ENCODE assay signal across 25 cellular contexts in the genomic region with DNA sequence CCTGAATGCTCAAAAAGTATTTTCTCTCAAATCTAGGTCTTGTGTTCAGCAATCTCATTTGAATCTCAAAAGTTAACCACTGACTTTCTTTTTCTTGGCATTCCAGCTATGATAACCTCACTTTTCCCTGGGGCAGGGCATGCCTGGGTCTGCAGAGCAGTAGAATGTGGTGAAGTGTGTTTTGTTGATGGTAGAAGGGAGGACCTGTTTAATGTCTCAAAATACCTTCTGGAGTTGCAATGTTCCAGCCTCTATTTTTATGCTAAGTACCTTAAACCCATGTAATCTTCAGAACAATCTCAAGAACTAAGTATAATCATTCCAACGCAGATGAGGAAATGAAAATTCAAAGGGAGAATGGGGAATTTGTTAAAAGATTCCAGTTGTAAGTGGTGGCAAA.
DNase-seq lines count a peak whose midpoint lies in the region; TF ChIP-seq lines count a peak whose summit lies in the region.
"Had no signal": no experiment of that assay in that cellular context is flagged by ENCODE, and none has a peak within 500 bp of the region (broad histone marks: within the 10 kb centered on the region; RNA-seq: fewer than 3 reads in every experiment).

No MANE protein-coding gene starts in this region.

- peaks cover 37% of the 10 kb centered on the region for H3K4me1 Mint-ChIP-seq in activated CD4-positive, alpha-beta T cell treated with anti-CD3 and anti-CD28 coated beads, Interleukin-2, amount 10 ng/mL, durations not matched to agents 7 days and 5 days
- H3K4me1 Mint-ChIP-seq: CD4-positive, CD25-positive, alpha-beta regulatory T cell had no signal

- no peaks in the 10 kb centered on the region for H3K9me2 ChIP-seq in Karpas-422 (replicated peaks; ENCODE audit: insufficient read depth, low read length)

- H3K4me1 ChIP-seq in Karpas-422 (ENCODE audit: low read length): peaks cover 64% of the 10 kb centered on the region
- peaks cover 20% of the 10 kb centered on the region for H3K4me1 ChIP-seq in mammary epithelial cell (ENCODE audit: insufficient read depth, low read length)
- no peaks in the 10 kb centered on the region for H3K4me1 ChIP-seq in parathyroid adenoma
- no peaks in the 10 kb centered on the region for H3K4me1 ChIP-seq in ascending aorta

- WGBS in mammary epithelial cell (ENCODE audit: low coverage, missing lambda C conversion rate): 7% methylated on average over 1 of the region's 1 CpG

- no peaks in the 10 kb centered on the region for H3K27me3 ChIP-seq in Karpas-422 (ENCODE audit: low read length)
- H3K27me3 ChIP-seq in mammary epithelial cell (ENCODE audit: insufficient read depth, low read length): no peaks in the 10 kb centered on the region
- H3K27me3 ChIP-seq in parathyroid adenoma (ENCODE audit: control insufficient read depth, insufficient read depth, low read length): no peaks in the 10 kb centered on the region
- no peaks in the 10 kb centered on the region for H3K27me3 ChIP-seq in ascending aorta
- H3K27me3 ChIP-seq: heart left ventricle, stomach, transverse colon had no signal

- no peaks in the 10 kb centered on the region for H4K20me1 ChIP-seq in Karpas-422 (ENCODE audit: insufficient read depth, low read depth, low read length)
- no peaks in the 10 kb centered on the region for H4K20me1 ChIP-seq in mammary epithelial cell (ENCODE audit: insufficient read depth, low read length)

- intact Hi-C loops in mammary epithelial cell (cut with micrococcal nuclease): no loop called here
- intact Hi-C loops in ascending aorta (cut with DNase I): no loop called here

- no peaks in the 10 kb centered on the region for H3K27me3 Mint-ChIP-seq in activated CD4-positive, alpha-beta T cell treated with anti-CD3 and anti-CD28 coated beads, Interleukin-2, amount 10 ng/mL, durations not matched to agents 7 days and 5 days
- H3K27me3 Mint-ChIP-seq: CD4-positive, CD25-positive, alpha-beta regulatory T cell; naive B cell had no signal

- DNase-seq in ELF-1 (ENCODE audit: low read depth, low spot score) (peak; percentile 72), Karpas-422 (no peak), mammary epithelial cell (peak; percentile 54), occipital lobe (lab: John Stamatoyannopoulos, UW) (no peak), ascending aorta (ENCODE audit: low spot score in 2 of 2) (no peak)
- no peak for DNase-seq in stimulated activated CD4-positive, alpha-beta T cell treated with anti-CD3 and anti-CD28 coated beads, Interleukin-2, amount 100 ng/mL, for 48 hours
- DNase-seq in activated CD4-positive, alpha-beta T cell treated with anti-CD3 and anti-CD28 coated beads, Interleukin-2, amount 10 ng/mL, durations not matched to agents 7 days and 5 days: no peak
- DNase-seq: activated gamma-delta T cell treated with Interleukin-2 at 50 U/mL for 16 hours; activated T-cell treated with anti-CD3 and anti-CD28 coated beads, Interleukin-2, amount 50 U/mL, for 1 hour; aorta; CD4-positive, CD25-positive, alpha-beta regulatory T cell; DMS 273 treated with DMSO at 0.1 percent for 48 hours; GM23248; heart left ventricle; HFFc6; left colon; mesendoderm; naive B cell; NCI-H1436 treated with DMSO at 0.1 percent for 48 hours; NCI-H524; stimulated activated CD4-positive, alpha-beta T cell treated with anti-CD3 and anti-CD28 coated beads, Interleukin-4, amount 100 ng/mL, for 4 hours; stomach had no signal

- peaks cover 5% of the 10 kb centered on the region for H3K36me3 Mint-ChIP-seq in activated CD4-positive, alpha-beta T cell treated with anti-CD3 and anti-CD28 coated beads, Interleukin-2, amount 10 ng/mL, durations not matched to agents 7 days and 5 days (ENCODE audit: low read depth)
- H3K36me3 Mint-ChIP-seq: CD4-positive, CD25-positive, alpha-beta regulatory T cell; naive B cell had no signal

- POLR2A ChIA-PET in activated CD4-positive, alpha-beta T cell treated with anti-CD3 and anti-CD28 coated beads, Interleukin-2, amount 10 ng/mL, durations not matched to agents 7 days and 5 days (lab: Charles Lee): interaction anchor here (0.9 kb wide), 1 partner anchor 8 kb away, joined by 3 read pairs; no protein-coding TSS in a partner anchor

- BruUV-seq in mammary epithelial cell (replicated peaks; lab: Mats Ljungman, UMichigan): no TSS peak

- H3K4me2 ChIP-seq in Karpas-422 (ENCODE audit: low read depth, low read length, poor library complexity, severe bottlenecking) (peak overlapping the region; percentile 74), mammary epithelial cell (ENCODE audit: insufficient read depth, low read depth, low read length) (no peak overlapping the region), parathyroid adenoma (ENCODE audit: low read length) (no peak overlapping the region)

- H3K4me3 Mint-ChIP-seq in activated CD4-positive, alpha-beta T cell treated with anti-CD3 and anti-CD28 coated beads, Interleukin-2, amount 10 ng/mL, durations not matched to agents 7 days and 5 days: no peak overlapping the region
- H3K4me3 Mint-ChIP-seq: CD4-positive, CD25-positive, alpha-beta regulatory T cell; HFFc6 had no signal

- dilution Hi-C loops in mammary epithelial cell (cut with HindIII; ENCODE audit: low sequenced_read_pairs): no loop called here

- CTCF ChIA-PET in mammary epithelial cell (lab: Charles Lee; ENCODE audit: low non-redundant PET): no interaction called here
- CTCF ChIA-PET in activated CD4-positive, alpha-beta T cell treated with anti-CD3 and anti-CD28 coated beads, Interleukin-2, amount 10 ng/mL, durations not matched to agents 7 days and 5 days (lab: Charles Lee): interaction anchor here (0.6 to 2.5 kb wide), 2 partner anchors 11 to 45 kb away, joined by 3 to 13 read pairs; no protein-coding TSS in a partner anchor

- H3K9ac ChIP-seq in Karpas-422 (ENCODE audit: low read length) (peak overlapping the region; percentile 51), mammary epithelial cell (ENCODE audit: insufficient read depth, low read length) (no peak overlapping the region), parathyroid adenoma (no peak overlapping the region)
- H3K9ac ChIP-seq: GM23248 had no signal

- H3K27ac ChIP-seq in Karpas-422 (ENCODE audit: low read length): peak overlapping the region; percentile 86
- H3K27ac ChIP-seq in mammary epithelial cell (ENCODE audit: insufficient read depth, low read depth, low read length): no peak overlapping the region
- H3K27ac ChIP-seq in parathyroid adenoma: no peak overlapping the region
- no peak overlapping the region for H3K27ac ChIP-seq in ascending aorta
- H3K27ac ChIP-seq: GM23248, heart left ventricle had no signal

- H3K36me3 ChIP-seq in Karpas-422 (ENCODE audit: insufficient read depth, low read length): no peaks in the 10 kb centered on the region
- H3K36me3 ChIP-seq in mammary epithelial cell (ENCODE audit: insufficient read depth, low read length): no peaks in the 10 kb centered on the region
- H3K36me3 ChIP-seq in parathyroid adenoma (ENCODE audit: control insufficient read depth, insufficient read depth, low read length): no peaks in the 10 kb centered on the region
- no peaks in the 10 kb centered on the region for H3K36me3 ChIP-seq in ascending aorta
- H3K36me3 ChIP-seq: heart left ventricle, stomach, transverse colon had no signal

- H3K9me3 ChIP-seq in Karpas-422 (ENCODE audit: low read length): no peaks in the 10 kb centered on the region
- H3K9me3 ChIP-seq in mammary epithelial cell (replicated peaks; ENCODE audit: insufficient read depth, low read length): no peaks in the 10 kb centered on the region
- H3K9me3 ChIP-seq in parathyroid adenoma (ENCODE audit: control insufficient read depth, low read length): no peaks in the 10 kb centered on the region
- no peaks in the 10 kb centered on the region for H3K9me3 ChIP-seq in ascending aorta
- H3K9me3 ChIP-seq: heart left ventricle, stomach, transverse colon had no signal

- H3K27ac Mint-ChIP-seq in activated CD4-positive, alpha-beta T cell treated with anti-CD3 and anti-CD28 coated beads, Interleukin-2, amount 10 ng/mL, durations not matched to agents 7 days and 5 days: no peak overlapping the region
- H3K27ac Mint-ChIP-seq: CD4-positive, CD25-positive, alpha-beta regulatory T cell; HFFc6 had no signal

- in situ Hi-C loops in mammary epithelial cell (cut with MboI; ENCODE audit: low sequenced_read_pairs in 2 of 2): no loop called here

- TF ChIP-seq CTCF in mammary epithelial cell (conservative IDR thresholded peaks at IDR 0.05 in 1 of 2, IDR thresholded peaks at IDR 0.05 in 1 of 2; ENCODE audit: extremely low read depth in 1 of 2, insufficient read depth in 1 of 2, low read depth in 1 of 2, low read length in 2 of 2): no peak
- TF ChIP-seq CTCF in parathyroid adenoma (IDR thresholded peaks at IDR 0.05): no peak
- TF ChIP-seq CTCF in ascending aorta (IDR thresholded peaks at IDR 0.05): no peak

- H3K79me2 ChIP-seq in Karpas-422 (ENCODE audit: low read length): no peaks in the 10 kb centered on the region
- H3K79me2 ChIP-seq in mammary epithelial cell (ENCODE audit: insufficient read depth, low read length): no peaks in the 10 kb centered on the region
- H3K79me2 ChIP-seq in parathyroid adenoma: no peaks in the 10 kb centered on the region

- peak overlapping the region; percentile 39 for H2AFZ ChIP-seq in Karpas-422 (ENCODE audit: low read length)
- H2AFZ ChIP-seq in mammary epithelial cell (ENCODE audit: low read depth, low read length): peak overlapping the region; percentile 50
- peak overlapping the region; percentile 45 for H2AFZ ChIP-seq in parathyroid adenoma
- H2AFZ ChIP-seq: GM23248 had no signal

- H3K4me3 ChIP-seq in Karpas-422 (ENCODE audit: low read length) (peak overlapping the region; percentile 56), mammary epithelial cell (replicated peaks in 1 of 3; ENCODE audit: insufficient read depth in 1 of 3, low read depth in 2 of 3, low read length in 3 of 3) (no peak overlapping the region), parathyroid adenoma (ENCODE audit: low read depth, low read length) (no peak overlapping the region), ascending aorta (no peak overlapping the region)
- H3K4me3 ChIP-seq: GM23248, heart left ventricle, K562, stomach, transverse colon had no signal

- no peaks in the 10 kb centered on the region for H3K9me3 Mint-ChIP-seq in activated CD4-positive, alpha-beta T cell treated with anti-CD3 and anti-CD28 coated beads, Interleukin-2, amount 10 ng/mL, durations not matched to agents 7 days and 5 days
- H3K9me3 Mint-ChIP-seq: HFFc6, naive B cell had no signal

Comparison
In these comparisons a context has a peak if more than half of its experiments do, and no peak if none do; other contexts are left out.
1. DNase-seq: peak in ELF-1 (single experiment) and mammary epithelial cell (single experiment); none in Karpas-422 (single experiment), occipital lobe (single experiment), ascending aorta (0 of 2), stimulated activated CD4-positive, alpha-beta T cell treated with anti-CD3 and anti-CD28 coated beads, Interleukin-2, amount 100 ng/mL, for 48 hours (0 of 2) and activated CD4-positive, alpha-beta T cell treated with anti-CD3 and anti-CD28 coated beads, Interleukin-2, amount 10 ng/mL, durations not matched to agents 7 days and 5 days (single experiment).
2. Peak in every context shown above with its lines, with median percentiles within 50 percentile points of each other: H2AFZ ChIP-seq.